Comparison of ENCODE assay signal across 10 cellular contexts in the genomic region with DNA sequence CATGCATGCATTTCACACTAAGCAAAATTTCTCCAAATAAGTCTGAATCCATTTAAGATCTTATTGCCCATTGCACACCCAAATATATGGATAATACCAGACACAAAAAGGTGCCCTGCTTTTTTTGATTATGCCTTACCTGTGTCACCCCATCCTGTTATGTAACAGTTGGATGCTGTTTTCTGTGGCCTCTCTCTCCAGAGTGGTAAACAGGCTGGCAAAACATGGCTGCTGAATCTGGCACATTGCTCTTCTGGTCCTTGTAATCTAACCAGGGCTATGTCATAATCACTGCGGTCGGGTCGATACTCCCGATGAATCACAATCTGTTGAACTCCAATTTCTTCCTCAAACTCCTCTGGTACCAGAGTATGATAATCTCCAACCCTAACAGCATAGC.
A peak's percentile ranks its signal among the peaks of the same experiment; 100 is the strongest.
DNase-seq lines count a peak whose midpoint lies in the region; ATAC-seq, FAIRE-seq and TF ChIP-seq lines count a peak whose summit lies in the region.
"Had no signal": no experiment of that assay in that cellular context is flagged by ENCODE, and none has a peak within 500 bp of the region (broad histone marks: within the 10 kb centered on the region; RNA-seq: fewer than 3 reads in every experiment).

No MANE protein-coding gene starts in this region.

- BruUV-seq in Calu3 (replicated peaks; lab: Mats Ljungman, UMichigan): no TSS peak

- H3K4me1 ChIP-seq in HUES48 (ENCODE audit: control insufficient read depth, insufficient read depth, low read length) (peaks cover 19% of the 10 kb centered on the region), keratinocyte (ENCODE audit: control insufficient read depth, extremely low read depth, insufficient read depth, low read length) (peaks cover 46% of the 10 kb centered on the region)

- TF ChIP-seq CTCF in Calu3 (IDR thresholded peaks at IDR 0.05; ENCODE audit: unreplicated experiment) (no peak), keratinocyte (optimal IDR thresholded peaks at IDR 0.05 in 1 of 3, IDR thresholded peaks at IDR 0.05 in 1 of 3, conservative IDR thresholded peaks at IDR 0.05 in 1 of 3; ENCODE audit: extremely low read depth in 1 of 3, insufficient read depth in 2 of 3, low read length in 3 of 3) (no peak), type B pancreatic cell (conservative IDR thresholded peaks at IDR 0.05) (no peak)

- H3K27ac ChIP-seq in HUES48 (ENCODE audit: low read depth, low read length) (peak overlapping the region; percentile 92), keratinocyte (ENCODE audit: control insufficient read depth, insufficient read depth, low read length) (peak overlapping the region; percentile 4)

- H3K27ac Mint-ChIP-seq in Calu3 (ENCODE audit: unreplicated experiment) (peak overlapping the region; percentile 1), type B pancreatic cell (no peak overlapping the region)

- H3K27me3 ChIP-seq in HUES48 (ENCODE audit: control insufficient read depth, insufficient read depth, low read length) (no peaks in the 10 kb centered on the region), keratinocyte (ENCODE audit: control insufficient read depth, extremely low read depth, insufficient read depth, low read length) (no peaks in the 10 kb centered on the region)

- H3K4me3 Mint-ChIP-seq in Calu3 (ENCODE audit: low read depth, unreplicated experiment) (no peak overlapping the region), type B pancreatic cell (no peak overlapping the region)

- CTCF ChIA-PET in Calu3 (lab: Charles Lee): interaction anchor here (1.4 kb wide), 1 partner anchor 70 kb away, joined by 9 read pairs; a partner anchor contains a TSS

- H3K79me2 ChIP-seq in keratinocyte (ENCODE audit: control insufficient read depth, insufficient read depth, low read length): peaks cover 15% of the 10 kb centered on the region

- H3K4me3 ChIP-seq in HUES48 (ENCODE audit: low read depth, low read length): no peak overlapping the region
- no peak overlapping the region for H3K4me3 ChIP-seq in keratinocyte (ENCODE audit: control insufficient read depth in 2 of 3, extremely low read depth in 1 of 3, insufficient read depth in 2 of 3, low read depth in 1 of 3, low read length in 3 of 3)

- H3K9me3 Mint-ChIP-seq in Calu3 (ENCODE audit: low read depth, unreplicated experiment) (no peaks in the 10 kb centered on the region), type B pancreatic cell (no peaks in the 10 kb centered on the region)

- H3K36me3 ChIP-seq in HUES48 (ENCODE audit: control insufficient read depth, insufficient read depth, low read length) (peaks cover 25% of the 10 kb centered on the region), keratinocyte (ENCODE audit: control insufficient read depth in 2 of 2, extremely low read depth in 1 of 2, insufficient read depth in 2 of 2, low read length in 2 of 2) (peaks cover 2 to 19% of the 10 kb centered on the region in 2 experiments)

- no peaks in the 10 kb centered on the region for H4K20me1 ChIP-seq in keratinocyte (ENCODE audit: control insufficient read depth, extremely low read depth, insufficient read depth, low read length)

- dilution Hi-C loops in keratinocyte (cut with MboI; ENCODE audit: extremely low pct_ligation_motif_present, low sequenced_read_pairs): no loop called here

- H3K27me3 Mint-ChIP-seq in Calu3 (ENCODE audit: unreplicated experiment) (no peaks in the 10 kb centered on the region), type B pancreatic cell (no peaks in the 10 kb centered on the region)

- H3K9me3 ChIP-seq in HUES48 (ENCODE audit: control insufficient read depth, insufficient read depth, low read length) (no peaks in the 10 kb centered on the region), keratinocyte (ENCODE audit: control insufficient read depth, low read depth, low read length) (no peaks in the 10 kb centered on the region)

- H3K9ac ChIP-seq in HUES48 (ENCODE audit: low read depth, low read length): no peak overlapping the region
- H3K9ac ChIP-seq in keratinocyte (ENCODE audit: control insufficient read depth, extremely low read depth, insufficient read depth, low read length): no peak overlapping the region

- H3K4me1 Mint-ChIP-seq in Calu3 (ENCODE audit: low read depth, unreplicated experiment) (peaks cover 36% of the 10 kb centered on the region), type B pancreatic cell (ENCODE audit: unreplicated experiment) (peaks cover 29% of the 10 kb centered on the region)

- peak; percentile 76 for FAIRE-seq in keratinocyte (lab: Jason Lieb, UNC)
- FAIRE-seq: colon, GM18507 had no signal

- H3K36me3 Mint-ChIP-seq in Calu3 (ENCODE audit: insufficient read depth, unreplicated experiment): peaks cover 57% of the 10 kb centered on the region
- H3K36me3 Mint-ChIP-seq in type B pancreatic cell: peaks cover 27% of the 10 kb centered on the region

- no peak overlapping the region for H3K4me2 ChIP-seq in keratinocyte (ENCODE audit: control insufficient read depth, extremely low read depth, insufficient read depth, low read depth, low read length)

- ATAC-seq in left ventricle myocardium superior: no peak

- DNase-seq in Calu3: peak; percentile 67
- DNase-seq in T1000 (lab: John Stamatoyannopoulos, UW): peak; percentile 6
- no peak for DNase-seq in keratinocyte (ENCODE audit: low read depth, low spot score)
- DNase-seq in HuH-7 (ENCODE audit: low spot score): no peak
- DNase-seq in left ventricle myocardium superior: no peak
- DNase-seq in midbrain (lab: John Stamatoyannopoulos, UW): no peak
- DNase-seq in type B pancreatic cell (ENCODE audit: extremely low spot score, unreplicated experiment): no peak

- H2AFZ ChIP-seq in keratinocyte (ENCODE audit: control insufficient read depth, low read length): no peak overlapping the region

- intact Hi-C loops in Calu3 (cut with micrococcal nuclease; ENCODE audit: unreplicated experiment): loop anchor here (5.0 kb wide), 2 partner anchors 135 to 225 kb away; no protein-coding TSS in a partner anchor
- intact Hi-C loops in left ventricle myocardium superior (cut with micrococcal nuclease): no loop called here

- no peaks in the 10 kb centered on the region for H3K9me1 ChIP-seq in keratinocyte (ENCODE audit: control insufficient read depth, extremely low read depth, insufficient read depth, low read length)

Comparison
In these comparisons a context has a peak if more than half of its experiments do, and no peak if none do; other contexts are left out.
1. DNase-seq: peak in Calu3 (single experiment) and T1000 (single experiment); none in keratinocyte (single experiment), HuH-7 (single experiment), left ventricle myocardium superior (single experiment), midbrain (single experiment) and type B pancreatic cell (single experiment).